Comparison of ENCODE assay signal across 2 cellular contexts in genomic region chr3:151511433-151511832, GRCh38. TPM values are rescaled to one million over a fixed set of nuclear protein-coding genes. Genes with fewer than 3 reads are reported as not detected.
"Had no signal": no experiment of that assay in that cellular context is flagged by ENCODE, and none has a peak within 500 bp of the region (broad histone marks: within the 10 kb centered on the region; RNA-seq: fewer than 3 reads in every experiment).

No MANE protein-coding gene starts in this region.

RNA-seq across cellular contexts. Expression of gene IGSF10, which starts 50.6 kb away (rescaled TPM):
- total RNA-seq: OCI-LY7, SJCRH30 had no signal
